ENCODE assay signal across 8 cellular contexts in genomic region chrX:47191331-47191730, GRCh38. TPM values are rescaled to one million over a fixed set of nuclear protein-coding genes. Genes with fewer than 3 reads are reported as not detected.
DNase-seq lines count a peak whose midpoint lies in the region; ATAC-seq and TF ChIP-seq lines count a peak whose summit lies in the region.

No MANE protein-coding gene starts in this region.

- POLR2A ChIA-PET in CD8-positive, alpha-beta memory T cell (lab: Charles Lee) = interaction anchor here (0.5 to 2.6 kb wide), 6 partner anchors 26 to 184 kb away, joined by 3 to 18 read pairs (median 8); partner anchors contain the start of genes NDUFB11, RBM10 and USP11
- POLR2A ChIA-PET in WTC11 (lab: Charles Lee) = interaction anchor here (0.9 to 1.4 kb wide), 7 partner anchors 9 to 332 kb away, joined by 3 to 9 read pairs (median 3); partner anchors contain the start of genes NDUFB11 and RBM10

- H3K27ac Mint-ChIP-seq in CD8-positive, alpha-beta memory T cell = peak overlapping the region; percentile 79 to 96 (median 95)
- H3K27ac Mint-ChIP-seq in WTC11 = peak overlapping the region; percentile 63; the same call in 1 of the 2 replicates
- peak overlapping the region; percentile 89 for H3K27ac Mint-ChIP-seq in dendritic cell treated with granulocyte-macrophage colony-stimulating factor and Interleukin-4, amounts not matched to agents 40 ng/mL and 50 ng/mL, for 4 days

- intact Hi-C loops in dendritic cell treated with granulocyte-macrophage colony-stimulating factor and Interleukin-4, amounts not matched to agents 40 ng/mL and 50 ng/mL, for 4 days (cut with micrococcal nuclease) = loop anchor here (5.0 to 10.0 kb wide), 2 partner anchors 123 to 836 kb away; no protein-coding TSS in a partner anchor

- no peaks in the 10 kb centered on the region for H3K27me3 ChIP-seq in CD8-positive, alpha-beta memory T cell (ENCODE audit: insufficient read depth, low read length, poor library complexity, severe bottlenecking)
- H3K27me3 ChIP-seq in muscle layer of duodenum (ENCODE audit: low read depth, low read length) = no peaks in the 10 kb centered on the region
- peaks cover 5 to 11% (median 9%) of the 10 kb centered on the region in 5 donors for H3K27me3 ChIP-seq in subcutaneous abdominal adipose tissue (ENCODE audit: control insufficient read depth in 5 of 5, insufficient read depth in 4 of 5, low read length in 5 of 5)

- peaks cover 46 to 54% (median 47%) of the 10 kb centered on the region in 3 donors for H3K4me1 Mint-ChIP-seq in CD8-positive, alpha-beta memory T cell
- H3K4me1 Mint-ChIP-seq in WTC11 = peaks cover 35% of the 10 kb centered on the region
- peaks cover 32% of the 10 kb centered on the region for H3K4me1 Mint-ChIP-seq in dendritic cell treated with granulocyte-macrophage colony-stimulating factor and Interleukin-4, amounts not matched to agents 40 ng/mL and 50 ng/mL, for 4 days (ENCODE audit: low read depth)

- H3K9ac ChIP-seq in subcutaneous abdominal adipose tissue (ENCODE audit: low read length in 5 of 5) = peak overlapping the region in 3 of 5 donors; percentile 61 to 74 (median 72)

- peaks cover 0 to 29% (median 0%) of the 10 kb centered on the region in 3 donors for H3K36me3 Mint-ChIP-seq in CD8-positive, alpha-beta memory T cell
- H3K36me3 Mint-ChIP-seq in WTC11 = peaks cover 7% of the 10 kb centered on the region
- H3K36me3 Mint-ChIP-seq in dendritic cell treated with granulocyte-macrophage colony-stimulating factor and Interleukin-4, amounts not matched to agents 40 ng/mL and 50 ng/mL, for 4 days (ENCODE audit: low read depth) = peaks cover 49% of the 10 kb centered on the region

- no peaks in the 10 kb centered on the region for H3K36me3 ChIP-seq in CD8-positive, alpha-beta memory T cell (ENCODE audit: insufficient read depth, low read length)
- H3K36me3 ChIP-seq in muscle layer of duodenum (ENCODE audit: control insufficient read depth in 1 of 2, insufficient read depth in 2 of 2, low read length in 2 of 2) (peaks cover 0 to 10% of the 10 kb centered on the region in 2 donors), subcutaneous abdominal adipose tissue (ENCODE audit: control insufficient read depth in 5 of 5, insufficient read depth in 5 of 5, low read length in 5 of 5) (peaks cover 0 to 11% (median 6%) of the 10 kb centered on the region in 5 donors)

- H3K9me3 Mint-ChIP-seq in CD8-positive, alpha-beta memory T cell = no peaks in the 10 kb centered on the region
- no peaks in the 10 kb centered on the region for H3K9me3 Mint-ChIP-seq in WTC11
- H3K9me3 Mint-ChIP-seq in dendritic cell treated with granulocyte-macrophage colony-stimulating factor and Interleukin-4, amounts not matched to agents 40 ng/mL and 50 ng/mL, for 4 days = no peaks in the 10 kb centered on the region

- no peak for ATAC-seq in WTC11
- ATAC-seq in HG02885 (IDR thresholded peaks at IDR 0.05; ENCODE audit: poor library complexity, unreplicated experiment) = no peak

- DNase-seq in CD8-positive, alpha-beta memory T cell = peak; percentile 30 to 71 (median 41)
- DNase-seq in M059J (ENCODE audit: low read depth) (peak; percentile 35), WTC11 (ENCODE audit: low spot score) (peak; percentile 17), NCI-H1930 (lab: John Stamatoyannopoulos, UW) (no peak)

- H3K27ac ChIP-seq in CD8-positive, alpha-beta memory T cell (ENCODE audit: low read depth, low read length) = peak overlapping the region; percentile 72
- no peak overlapping the region for H3K27ac ChIP-seq in muscle layer of duodenum (ENCODE audit: low read length)
- H3K27ac ChIP-seq in subcutaneous abdominal adipose tissue (ENCODE audit: low read depth, low read length) = no peak overlapping the region

- CTCF ChIA-PET in CD8-positive, alpha-beta memory T cell (lab: Charles Lee) = interaction anchor here (1.1 to 3.4 kb wide), 5 partner anchors 26 to 332 kb away, joined by 3 to 16 read pairs (median 7); partner anchors contain the start of genes NDUFB11 and RBM10
- CTCF ChIA-PET in WTC11 (lab: Charles Lee) = interaction anchor here (1.5 to 1.9 kb wide), 2 partner anchors 194 to 332 kb away, joined by 6 read pairs; no protein-coding TSS in a partner anchor

- no peak for TF ChIP-seq CTCF in WTC11 (IDR thresholded peaks at IDR 0.05)

- H3K4me1 ChIP-seq in CD8-positive, alpha-beta memory T cell (ENCODE audit: insufficient read depth, low read length) = peaks cover 30% of the 10 kb centered on the region
- H3K4me1 ChIP-seq in muscle layer of duodenum (ENCODE audit: control insufficient read depth in 1 of 2, insufficient read depth in 2 of 2, low read length in 2 of 2) = peaks cover 9 to 35% of the 10 kb centered on the region in 2 donors
- H3K4me1 ChIP-seq in subcutaneous abdominal adipose tissue (ENCODE audit: control insufficient read depth in 5 of 5, insufficient read depth in 5 of 5, low read length in 5 of 5) = peaks cover 5 to 46% (median 42%) of the 10 kb centered on the region in 5 donors

- no peaks in the 10 kb centered on the region for H3K9me3 ChIP-seq in CD8-positive, alpha-beta memory T cell (ENCODE audit: low read length)
- H3K9me3 ChIP-seq in muscle layer of duodenum (ENCODE audit: control insufficient read depth in 1 of 2, low read length in 2 of 2) (no peaks in the 10 kb centered on the region), subcutaneous abdominal adipose tissue (ENCODE audit: control insufficient read depth in 5 of 5, low read length in 5 of 5) (no peaks in the 10 kb centered on the region)

- H3K4me3 ChIP-seq in CD8-positive, alpha-beta memory T cell (ENCODE audit: low read length) = peak overlapping the region; percentile 76
- H3K4me3 ChIP-seq in muscle layer of duodenum (ENCODE audit: low read depth in 1 of 2, low read length in 2 of 2) (peak overlapping the region; percentile 64 to 68), subcutaneous abdominal adipose tissue (ENCODE audit: low read depth in 1 of 5, low read length in 5 of 5) (peak overlapping the region; percentile 62 to 67 (median 67))

- peak overlapping the region; percentile 90 to 97 (median 91) for H3K4me3 Mint-ChIP-seq in CD8-positive, alpha-beta memory T cell
- peak overlapping the region; percentile 91 for H3K4me3 Mint-ChIP-seq in WTC11
- H3K4me3 Mint-ChIP-seq in dendritic cell treated with granulocyte-macrophage colony-stimulating factor and Interleukin-4, amounts not matched to agents 40 ng/mL and 50 ng/mL, for 4 days = peak overlapping the region; percentile 95

- H3K27me3 Mint-ChIP-seq in CD8-positive, alpha-beta memory T cell = no peaks in the 10 kb centered on the region
- no peaks in the 10 kb centered on the region for H3K27me3 Mint-ChIP-seq in WTC11 (ENCODE audit: low read depth)
- no peaks in the 10 kb centered on the region for H3K27me3 Mint-ChIP-seq in dendritic cell treated with granulocyte-macrophage colony-stimulating factor and Interleukin-4, amounts not matched to agents 40 ng/mL and 50 ng/mL, for 4 days

TF ChIP-seq in WTC11, 78 proteins besides CTCF, POLR2A, EP300 and RAD21 (continues in another document):
- no peak for TF ChIP-seq SMAD3 (CRISPR knock-in tag; IDR thresholded peaks at IDR 0.05; ENCODE audit: borderline replicate concordance)
- no peak for TF ChIP-seq ZNF317 (CRISPR knock-in tag; IDR thresholded peaks at IDR 0.05; ENCODE audit: borderline replicate concordance, low read depth)
- no peak for TF ChIP-seq JUN (CRISPR knock-in tag; IDR thresholded peaks at IDR 0.05)
- TF ChIP-seq CBFB (CRISPR knock-in tag; IDR thresholded peaks at IDR 0.05; ENCODE audit: low read depth) = no peak
- no peak for TF ChIP-seq CREB1 (CRISPR knock-in tag; IDR thresholded peaks at IDR 0.05)
- no peak for TF ChIP-seq NFYB (CRISPR knock-in tag; conservative IDR thresholded peaks at IDR 0.05; ENCODE audit: low read depth)
- no peak for TF ChIP-seq E2F4 (CRISPR knock-in tag; IDR thresholded peaks at IDR 0.05; ENCODE audit: borderline replicate concordance, low read depth)
- TF ChIP-seq TEAD1 (CRISPR knock-in tag; IDR thresholded peaks at IDR 0.05) = no peak

RNA-seq across cellular contexts. Expression of gene UBA1, which starts 2.3 kb away (rescaled TPM):
- total RNA-seq in CD8-positive, alpha-beta memory T cell = 100 to 1,000 TPM; 225 to 234 TPM
- polyA plus RNA-seq in CD8-positive, alpha-beta memory T cell = 178 TPM
- 155 and 247 TPM in 2 replicates for total RNA-seq in M059J (2014; rRNA removed; shearing (Covaris generic))
- total RNA-seq in WTC11 (2021) = 379 to 392 TPM (median 383 TPM) in 3 replicates

RNA-seq across cellular contexts. Expression of gene CDK16, which starts 27.1 kb away (rescaled TPM):
- total RNA-seq in CD8-positive, alpha-beta memory T cell = 10 to 100 TPM; 48.2 to 49.1 TPM
- polyA plus RNA-seq in CD8-positive, alpha-beta memory T cell = 14.5 TPM
- 156 and 209 TPM in 2 replicates for total RNA-seq in M059J (2014; rRNA removed; shearing (Covaris generic))
- total RNA-seq in WTC11 (2021) = 130 to 150 TPM (median 145 TPM) in 3 replicates

RNA-seq across cellular contexts. Expression of gene USP11, which starts 41.5 kb away (rescaled TPM):
- 10 to 100 TPM; 34.0 to 41.7 TPM for total RNA-seq in CD8-positive, alpha-beta memory T cell
- 121 TPM for polyA plus RNA-seq in CD8-positive, alpha-beta memory T cell
- total RNA-seq in M059J (2014; rRNA removed; shearing (Covaris generic)) = 39.2 and 55.6 TPM in 2 replicates
- 82.5 to 86.8 TPM (median 86.3 TPM) in 3 replicates for total RNA-seq in WTC11 (2021)

RNA-seq across cellular contexts. Expression of gene RBM10, which starts 46.3 kb away (rescaled TPM):
- 10 to 100 TPM; 74.5 to 74.8 TPM for total RNA-seq in CD8-positive, alpha-beta memory T cell
- 37.8 TPM for polyA plus RNA-seq in CD8-positive, alpha-beta memory T cell
- total RNA-seq in M059J (2014; rRNA removed; shearing (Covaris generic)) = 33.3 and 45.9 TPM in 2 replicates
- total RNA-seq in WTC11 (2021) = 65.6 to 66.1 TPM (median 65.8 TPM) in 3 replicates

RNA-seq across cellular contexts. Expression of gene NDUFB11, which starts 46.8 kb away (rescaled TPM):
- total RNA-seq in CD8-positive, alpha-beta memory T cell = 10 to 100 TPM; 93.5 to 95.0 TPM
- polyA plus RNA-seq in CD8-positive, alpha-beta memory T cell = 169 TPM
- total RNA-seq in M059J (2014; rRNA removed; shearing (Covaris generic)) = 194 and 205 TPM in 2 replicates
- 105 to 110 TPM (median 106 TPM) in 3 replicates for total RNA-seq in WTC11 (2021)

Comparison
In these comparisons a context has a peak if more than half of its experiments do, and no peak if none do; other contexts are left out.
1. DNase-seq: peak in CD8-positive, alpha-beta memory T cell (5 of 5), M059J (single experiment) and WTC11 (single experiment); none in NCI-H1930 (0 of 2).
2. Peak in every context shown above with its lines, with median percentiles within 50 percentile points of each other: H3K4me3 ChIP-seq, H3K27ac Mint-ChIP-seq and H3K4me3 Mint-ChIP-seq.